1 cellular context compared by ENCODE assay signal in the genomic region with DNA sequence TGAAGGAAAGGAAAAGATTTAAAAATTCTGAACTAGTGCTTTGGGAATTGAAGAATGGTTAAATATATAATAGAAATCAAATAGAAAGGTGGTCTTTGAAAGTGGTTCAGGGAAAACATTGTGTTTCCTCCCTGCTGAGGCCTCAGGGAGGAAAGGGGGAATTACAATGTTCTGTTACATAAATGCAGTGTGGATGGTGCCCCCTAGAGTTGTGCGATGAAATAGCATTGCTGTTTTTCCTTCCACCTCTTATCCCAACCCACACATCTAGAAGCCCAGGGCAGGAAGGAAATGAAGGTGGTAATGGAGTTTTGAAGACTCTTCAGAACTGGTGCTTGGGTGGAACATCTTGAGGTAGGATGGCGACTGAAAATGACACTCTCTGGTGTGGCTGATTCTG.
TF ChIP-seq lines count a peak whose summit lies in the region.

No MANE protein-coding gene starts in this region.

TF ChIP-seq in HCT116, 20 proteins besides CTCF, POLR2A, EP300 and RAD21 (continued from another document):
- TF ChIP-seq POLR2AphosphoS5 (IDR thresholded peaks at IDR 0.05; ENCODE audit: low read depth, low read length) (no peak), SP1 (IDR thresholded peaks at IDR 0.05; ENCODE audit: low read depth) (no peak), ZNF274 (IDR thresholded peaks at IDR 0.05; ENCODE audit: low read depth, low read length) (no peak), EGR1 (IDR thresholded peaks at IDR 0.05; ENCODE audit: low read depth) (no peak), CBX3 (IDR thresholded peaks at IDR 0.05; ENCODE audit: low read depth) (no peak), EZH2phosphoT487 (IDR thresholded peaks at IDR 0.05; ENCODE audit: borderline replicate concordance) (no peak), ZFX (IDR thresholded peaks at IDR 0.05) (no peak)
- TF ChIP-seq, protein P1, sequence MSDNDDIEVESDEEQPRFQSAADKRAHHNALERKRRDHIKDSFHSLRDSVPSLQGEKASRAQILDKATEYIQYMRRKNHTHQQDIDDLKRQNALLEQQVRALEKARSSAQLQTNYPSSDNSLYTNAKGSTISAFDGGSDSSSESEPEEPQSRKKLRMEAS (IDR thresholded peaks at IDR 0.05) = no peak
